Comparison of ENCODE assay signal across 1 cellular context in the genomic region with DNA sequence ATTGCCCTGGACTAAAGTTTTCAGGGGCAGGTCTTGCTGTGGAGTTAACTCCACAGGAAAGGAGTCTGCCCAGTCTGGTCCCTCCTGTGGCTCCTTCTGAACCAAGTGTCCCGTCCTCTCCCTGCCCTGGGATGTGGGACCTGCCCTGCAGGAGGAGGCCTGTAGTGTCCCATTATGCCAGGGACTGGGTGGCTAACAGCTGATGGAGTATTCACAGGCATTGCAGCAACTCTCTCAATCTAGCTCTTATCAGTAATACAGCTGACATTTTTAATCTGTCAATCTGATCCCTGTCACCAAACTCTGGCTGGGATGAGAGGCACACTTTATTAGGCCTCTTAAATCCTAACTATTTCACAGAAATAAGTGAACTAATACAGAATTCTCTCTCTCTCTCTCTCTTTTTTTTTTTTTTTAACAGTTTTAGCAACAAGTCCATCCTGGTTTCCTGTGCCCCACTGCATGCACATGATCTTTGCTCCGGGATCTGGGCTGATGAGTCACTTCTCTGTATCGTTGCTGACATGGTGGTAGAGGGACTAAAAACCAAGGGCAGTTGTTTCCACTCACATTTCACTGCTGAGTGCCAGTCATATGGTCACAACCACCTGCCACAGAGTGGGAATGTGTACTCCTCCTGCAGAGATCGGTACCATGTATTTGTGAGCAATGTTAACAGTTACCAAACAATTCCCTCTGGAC.
TF ChIP-seq lines count a peak whose summit lies in the region.

No MANE protein-coding gene starts in this region.

TF ChIP-seq in GM23338, 12 proteins besides CTCF, POLR2A, EP300 and RAD21 (continued from another document):
- TF ChIP-seq ZNF331 (CRISPR knock-in tag; IDR thresholded peaks at IDR 0.05; ENCODE audit: low read depth) (no peak), ZNF462 (CRISPR knock-in tag; IDR thresholded peaks at IDR 0.05) (no peak)
